ENCODE assay signal across 8 cellular contexts in genomic region chr16:46830902-46831647, GRCh38. TPM values are rescaled to one million over a fixed set of nuclear protein-coding genes. Genes with fewer than 3 reads are reported as not detected.
A peak's percentile ranks its signal among the peaks of the same experiment; 100 is the strongest.
DNase-seq lines count a peak whose midpoint lies in the region; ATAC-seq and TF ChIP-seq lines count a peak whose summit lies in the region.

Gene C16orf87 (minus strand): TSS chr16:46831180. CDS start chr16:46831149, 31 bp downstream.

- H3K27ac ChIP-seq in heart right ventricle: peak within 1 kb of the TSS; percentile 76 to 97 (median 90)

- H3K36me3 ChIP-seq in adipocyte (ENCODE audit: control insufficient read depth, insufficient read depth, low read length, severe bottlenecking): no peaks in the 10 kb centered on the region
- no peaks in the 10 kb centered on the region for H3K36me3 ChIP-seq in heart right ventricle

- WGBS in heart right ventricle, 2 donors: 0% methylated on average over 90 to 94 of the region's 94 CpGs

- peak within 1 kb of the TSS; percentile 84 for H3K4me3 ChIP-seq in GM12875 (ENCODE audit: low read depth, low read length)
- peak within 1 kb of the TSS; percentile 91 for H3K4me3 ChIP-seq in adipocyte (ENCODE audit: low read length)
- H3K4me3 ChIP-seq in heart right ventricle: peak within 1 kb of the TSS; percentile 69 to 96 (median 92)

- peak; percentile 94 for ATAC-seq in HG02798 (IDR thresholded peaks at IDR 0.05; ENCODE audit: poor library complexity, unreplicated experiment)
- ATAC-seq in heart right ventricle: peak; percentile 97 to 99 (median 98)

- H3K4me1 ChIP-seq in adipocyte (ENCODE audit: control insufficient read depth, insufficient read depth, low read length) (peaks cover 19% of the 10 kb centered on the region), heart right ventricle (peaks cover 0 to 19% (median 12%) of the 10 kb centered on the region in 9 donors)

- peak within 1 kb of the TSS; percentile 94 for H3K9ac ChIP-seq in adipocyte (ENCODE audit: low read length)

- peak; percentile 90 for DNase-seq in NCI-H1436 (lab: John Stamatoyannopoulos, UW)
- peak; percentile 87 for DNase-seq in T follicular helper cell (ENCODE audit: low read depth)
- DNase-seq in adipocyte (ENCODE audit: low read depth): peak; percentile 97
- peak; percentile 92 to 94 for DNase-seq in heart right ventricle
- DNase-seq in posterior vena cava (ENCODE audit: low spot score): peak; percentile 98
- DNase-seq in ureter (ENCODE audit: low spot score): peak; percentile 92

- H3K9me3 ChIP-seq in adipocyte (ENCODE audit: control insufficient read depth, low read length): no peaks in the 10 kb centered on the region
- H3K9me3 ChIP-seq in heart right ventricle: no peaks in the 10 kb centered on the region

- intact Hi-C loops in heart right ventricle (cut with DNase I) (loop anchor here in 3 of 10 donors (5.0 to 10.0 kb wide), 2 partner anchors 144 to 254 kb away; partner anchors contain the start of genes ORC6 (in 2 of the 3) and VPS35 (in 2 of the 3)), posterior vena cava (cut with DNase I) (no loop called here)

- TF ChIP-seq CTCF in GM12875 (IDR thresholded peaks at IDR 0.05; ENCODE audit: borderline replicate concordance, insufficient read depth, low read depth, low read length) (no peak), heart right ventricle (IDR thresholded peaks at IDR 0.05) (no peak)

- H3K27me3 ChIP-seq in adipocyte (replicated peaks; ENCODE audit: control insufficient read depth, insufficient read depth, low read length) (no peaks in the 10 kb centered on the region), heart right ventricle (no peaks in the 10 kb centered on the region)

RNA-seq across cellular contexts. Expression of gene C16orf87, which starts in this region (rescaled TPM):
- 10 to 100 TPM in 9 of 10 donors, 1 to 10 TPM in 1; 8.6 to 17.8 (median 12.3) TPM for total RNA-seq in heart right ventricle
- polyA plus RNA-seq in heart right ventricle: 1 to 10 TPM; 3.1 to 8.3 TPM
- total RNA-seq in posterior vena cava: 1 to 10 TPM; 6.4 to 9.4 TPM
- total RNA-seq in ureter: 9.4 TPM

Comparison
In these comparisons a context has a peak if more than half of its experiments do, and no peak if none do; other contexts are left out.
1. Peak in every context shown above with its lines: DNase-seq, ATAC-seq, H3K4me3 ChIP-seq and H3K27ac ChIP-seq.